Comparison of ENCODE assay signal across 13 cellular contexts in genomic region chr9:120833311-120833710, GRCh38. TPM values are rescaled to one million over a fixed set of nuclear protein-coding genes. Genes with fewer than 3 reads are reported as not detected.
DNase-seq lines count a peak whose midpoint lies in the region; ATAC-seq and TF ChIP-seq lines count a peak whose summit lies in the region.
"Had no signal": no experiment of that assay in that cellular context is flagged by ENCODE, and none has a peak within 500 bp of the region (broad histone marks: within the 10 kb centered on the region; RNA-seq: fewer than 3 reads in every experiment).

No MANE protein-coding gene starts in this region.

- H3K27ac Mint-ChIP-seq in endodermal cell (peak overlapping the region; percentile 11), nephron (peak overlapping the region in 2 of 3 experiments; percentile 8 to 17)

- H3K9me3 ChIP-seq in HEK293 (ENCODE audit: control insufficient read depth, insufficient read depth, low read depth, low read length) (no peaks in the 10 kb centered on the region), HUES64 (ENCODE audit: insufficient read depth, low read depth, low read length) (no peaks in the 10 kb centered on the region), endodermal cell (ENCODE audit: control insufficient read depth, low read length) (no peaks in the 10 kb centered on the region), smooth muscle cell (replicated peaks; ENCODE audit: low read depth) (no peaks in the 10 kb centered on the region)
- H3K9me3 ChIP-seq: Caco-2 had no signal

- no peak overlapping the region for H2AFZ ChIP-seq in smooth muscle cell (ENCODE audit: low read depth)

- 95% methylated on average over 6 of the region's 6 CpGs for WGBS in HUES64
- WGBS in endodermal cell (ENCODE audit: insufficient coverage in 1 of 2, insufficient read length in 1 of 2), 2 experiments = 93 to 97% methylated on average over 3 to 6 of the region's 6 CpGs
- 71% methylated on average over 6 of the region's 6 CpGs for WGBS in smooth muscle cell (ENCODE audit: low lambda C conversion rate)

- H3K4me1 Mint-ChIP-seq in endodermal cell (peaks cover 6% of the 10 kb centered on the region), nephron (no peaks in the 10 kb centered on the region)

- H3K9me3 Mint-ChIP-seq in endodermal cell (no peaks in the 10 kb centered on the region), nephron (no peaks in the 10 kb centered on the region)
- H3K9me3 Mint-ChIP-seq: CD8-positive, alpha-beta memory T cell; H9 had no signal

- H3K4me1 ChIP-seq in HEK293 (ENCODE audit: control insufficient read depth, insufficient read depth, low read length) (no peaks in the 10 kb centered on the region), HUES64 (ENCODE audit: insufficient read depth, low read length) (no peaks in the 10 kb centered on the region), endodermal cell (ENCODE audit: control insufficient read depth, insufficient read depth, low read length) (no peaks in the 10 kb centered on the region), smooth muscle cell (ENCODE audit: low read depth) (no peaks in the 10 kb centered on the region)
- H3K4me1 ChIP-seq: Caco-2 had no signal

- CTCF ChIA-PET in HEK293 (lab: Yijun Ruan, JAX) = interaction anchor here (1.0 to 2.2 kb wide), 2 partner anchors 77 to 104 kb away, joined by 6 to 7 read pairs; no protein-coding TSS in a partner anchor

- H3K27me3 ChIP-seq in HUES64 (ENCODE audit: insufficient read depth, low read length) (no peaks in the 10 kb centered on the region), endodermal cell (ENCODE audit: control insufficient read depth, insufficient read depth, low read length, poor library complexity, severe bottlenecking) (no peaks in the 10 kb centered on the region), smooth muscle cell (ENCODE audit: low read depth) (no peaks in the 10 kb centered on the region)

- H3K27ac ChIP-seq in HEK293 (ENCODE audit: extremely low read depth, low read depth, low read length) = no peak overlapping the region
- no peak overlapping the region for H3K27ac ChIP-seq in HUES64 (ENCODE audit: low read depth, low read length)
- H3K27ac ChIP-seq in endodermal cell (ENCODE audit: low read depth, low read length) = no peak overlapping the region
- H3K27ac ChIP-seq in smooth muscle cell (ENCODE audit: low read depth) = no peak overlapping the region

- H3K4me2 ChIP-seq in smooth muscle cell = no peak overlapping the region

- no peak for DNase-seq in endodermal cell
- DNase-seq in smooth muscle cell (lab: John Stamatoyannopoulos, UW; ENCODE audit: unreplicated experiment) = no peak
- no peak for DNase-seq in Kasumi-1 (lab: John Stamatoyannopoulos, UW)
- DNase-seq: Caco-2; CD8-positive, alpha-beta memory T cell; DMS53; GF-D8; H9; KG1 had no signal

- no peaks in the 10 kb centered on the region for H4K20me1 ChIP-seq in smooth muscle cell (ENCODE audit: low read depth)

- no peaks in the 10 kb centered on the region for H3K79me2 ChIP-seq in smooth muscle cell (ENCODE audit: low read depth)

- no peak for ATAC-seq in HG03460 (IDR thresholded peaks at IDR 0.05; ENCODE audit: unreplicated experiment)

- H3K4me3 ChIP-seq in HEK293 (ENCODE audit: low read depth, low read length) (no peak overlapping the region), HUES64 (ENCODE audit: low read length) (no peak overlapping the region), endodermal cell (ENCODE audit: low read length) (no peak overlapping the region), smooth muscle cell (no peak overlapping the region)

- POLR2A ChIA-PET in HEK293 (lab: Yijun Ruan, JAX) = no interaction called here

- H3K9ac ChIP-seq in HUES64 (ENCODE audit: low read depth, low read length) (peak overlapping the region; percentile 21; the same call in 1 of the 2 replicates), endodermal cell (ENCODE audit: extremely low read depth, low read length, poor library complexity, severe bottlenecking) (no peak overlapping the region), smooth muscle cell (ENCODE audit: low read depth) (no peak overlapping the region)

- TF ChIP-seq CTCF in HEK293 (tag by site-specific recombination; IDR thresholded peaks at IDR 0.05) (no peak), endodermal cell (conservative IDR thresholded peaks at IDR 0.05) (no peak), nephron (IDR thresholded peaks at IDR 0.05; ENCODE audit: unreplicated experiment in 3 of 3) (no peak), smooth muscle cell (IDR thresholded peaks at IDR 0.05; ENCODE audit: borderline replicate concordance, insufficient read depth, poor library complexity, severe bottlenecking) (no peak)

- no peaks in the 10 kb centered on the region for H3F3A ChIP-seq in smooth muscle cell (ENCODE audit: low read depth)

- H3K4me3 Mint-ChIP-seq in endodermal cell (no peak overlapping the region), nephron (no peak overlapping the region)
- H3K4me3 Mint-ChIP-seq: CD8-positive, alpha-beta memory T cell; H9 had no signal

- H3K36me3 Mint-ChIP-seq in endodermal cell (ENCODE audit: low read depth) (peaks cover 59% of the 10 kb centered on the region), nephron (ENCODE audit: low read depth) (peaks cover 60% of the 10 kb centered on the region)

- no peaks in the 10 kb centered on the region for H3K36me3 ChIP-seq in HEK293 (ENCODE audit: control insufficient read depth in 2 of 2, insufficient read depth in 1 of 2, low read length in 2 of 2)
- H3K36me3 ChIP-seq in HUES64 (ENCODE audit: insufficient read depth, low read length) = peaks cover 67% of the 10 kb centered on the region
- H3K36me3 ChIP-seq in endodermal cell (ENCODE audit: control insufficient read depth, insufficient read depth, low read length) = peaks cover 70% of the 10 kb centered on the region
- H3K36me3 ChIP-seq in smooth muscle cell (ENCODE audit: low read depth) = no peaks in the 10 kb centered on the region

- H3K27me3 Mint-ChIP-seq in endodermal cell (ENCODE audit: insufficient read depth) = no peaks in the 10 kb centered on the region
- no peaks in the 10 kb centered on the region for H3K27me3 Mint-ChIP-seq in nephron (ENCODE audit: low read depth)
- H3K27me3 Mint-ChIP-seq: CD8-positive, alpha-beta memory T cell had no signal

TF ChIP-seq in HEK293, 187 proteins besides CTCF, POLR2A, EP300 and RAD21 (continues in another document):
- no peak for TF ChIP-seq ZNF626 (tag by site-specific recombination; IDR thresholded peaks at IDR 0.05)
- 0 out of 2 replicates have a peak, but pooled peaks have one; percentile 3 for TF ChIP-seq PRDM10 (tag by site-specific recombination; IDR thresholded peaks at IDR 0.05)
- no peak for TF ChIP-seq ZNF510 (tag by site-specific recombination; IDR thresholded peaks at IDR 0.05; ENCODE audit: insufficient replicate concordance)
- TF ChIP-seq ZNF488 (tag by site-specific recombination; IDR thresholded peaks at IDR 0.05) = no peak
- no peak for TF ChIP-seq ZNF394 (tag by site-specific recombination; IDR thresholded peaks at IDR 0.05; ENCODE audit: borderline replicate concordance)
- TF ChIP-seq ZNF426 (tag by site-specific recombination; IDR thresholded peaks at IDR 0.05) = no peak

RNA-seq across cellular contexts. Expression of gene PSMD5, which starts 9.4 kb away (rescaled TPM):
- polyA plus RNA-seq in HUES64 (2013, experiment 1 of 2) = 33.4 TPM
- 29.9 TPM for polyA plus RNA-seq in HUES64 (2013, experiment 2 of 2)
- 10 to 100 TPM; 21.8 to 52.7 TPM for total RNA-seq in endodermal cell
- 29.3 TPM for polyA plus RNA-seq in endodermal cell (2013, experiment 1 of 2)
- polyA plus RNA-seq in endodermal cell (2013, experiment 2 of 2) = 28.7 TPM
- total RNA-seq in smooth muscle cell = 17.7 and 18.6 TPM in 2 replicates
- polyA plus RNA-seq in smooth muscle cell = 12.9 and 14.4 TPM in 2 replicates

RNA-seq across cellular contexts. Expression of gene FBXW2, which starts 40.1 kb away (rescaled TPM):
- 30.2 TPM for polyA plus RNA-seq in HUES64 (2013, experiment 1 of 2)
- 23.8 TPM for polyA plus RNA-seq in HUES64 (2013, experiment 2 of 2)
- total RNA-seq in endodermal cell (10 to 100 TPM; 63.2 to 77.1 TPM), smooth muscle cell (17.2 and 35.4 TPM in 2 replicates)
- 26.0 TPM for polyA plus RNA-seq in endodermal cell (2013, experiment 1 of 2)
- 22.4 TPM for polyA plus RNA-seq in endodermal cell (2013, experiment 2 of 2)
- 22.1 and 28.6 TPM in 2 replicates for polyA plus RNA-seq in smooth muscle cell

RNA-seq across cellular contexts. Expression of gene PHF19, which starts 43.7 kb away (rescaled TPM):
- polyA plus RNA-seq in HUES64 (2013, experiment 1 of 2) = 17.2 TPM
- 18.7 TPM for polyA plus RNA-seq in HUES64 (2013, experiment 2 of 2)
- total RNA-seq in endodermal cell = 10 to 100 TPM; 17.9 to 21.9 TPM
- polyA plus RNA-seq in endodermal cell (2013, experiment 1 of 2) = 30.5 TPM
- 27.9 TPM for polyA plus RNA-seq in endodermal cell (2013, experiment 2 of 2)
- total RNA-seq in smooth muscle cell = 18.2 and 19.3 TPM in 2 replicates
- 14.1 and 16.0 TPM in 2 replicates for polyA plus RNA-seq in smooth muscle cell
